Comparison of ENCODE assay signal across 26 cellular contexts in genomic region chr6:116974526-116974925, GRCh38.
"Had no signal": no experiment of that assay in that cellular context is flagged by ENCODE, and none has a peak within 500 bp of the region (broad histone marks: within the 10 kb centered on the region; RNA-seq: fewer than 3 reads in every experiment).

No MANE protein-coding gene starts in this region.

- H3K4me3 ChIP-seq: pancreas, prostate gland, right lobe of liver, sigmoid colon, stomach, thoracic aorta, thyroid gland, tibial nerve, upper lobe of left lung, uterus had no signal

- H3K36me3 ChIP-seq: neutrophil, pancreas, prostate gland, right lobe of liver, sigmoid colon, stomach, thoracic aorta, thyroid gland, tibial nerve, upper lobe of left lung, uterus had no signal

- H3K27me3 ChIP-seq: neutrophil, right lobe of liver, sigmoid colon, stomach, thyroid gland, tibial nerve, upper lobe of left lung, uterus had no signal

- H3K4me1 ChIP-seq: pancreas, prostate gland, right lobe of liver, sigmoid colon, stomach, thyroid gland, tibial nerve, upper lobe of left lung, uterus had no signal

- DNase-seq: naive B cell; naive thymus-derived CD8-positive, alpha-beta T cell; nephron progenitor cell; nucleus accumbens; pancreas; right cardiac atrium; right lobe of liver; sigmoid colon; small intestine; stimulated activated CD4-positive, alpha-beta T cell treated with anti-CD3 and anti-CD28 coated beads, Interleukin-15, amount 100 ng/mL, for 24 hours; stimulated activated CD4-positive, alpha-beta T cell treated with anti-CD3 and anti-CD28 coated beads, Interleukin-2, amount 100 ng/mL, for 24 hours; stimulated activated CD4-positive, alpha-beta T cell treated with anti-CD3 and anti-CD28 coated beads, Interleukin-2, amount 100 ng/mL, for 48 hours; stimulated activated CD4-positive, alpha-beta T cell treated with anti-CD3 and anti-CD28 coated beads, Interleukin-4, amount 100 ng/mL, for 24 hours; stimulated activated naive B cell treated with anti-CD40 and anti-IgM and Interleukin-4, amounts not matched to agents 10 μg/mL and 1 μg/mL and 100 μg/mL, for 72 hours; stimulated activated naive CD4-positive, alpha-beta T cell treated with Interleukin-2 at 50 U/mL for 16 hours; stomach; thyroid gland; trophoblast cell; upper lobe of left lung; uterus had no signal

- ATAC-seq: naive thymus-derived CD8-positive, alpha-beta T cell; natural killer cell treated with Interleukin-12 subunit alpha and Interleukin-12 subunit beta and Interleukin-15 and Interleukin-18, amount 100 ng/mL, for 72 hours; pancreas; right cardiac atrium; stimulated activated effector memory CD8-positive, alpha-beta T cell treated with anti-CD3 and anti-CD28 coated beads, Interleukin-12 subunit alpha, Interleukin-12 subunit beta, amount 100 ng/mL, for 72 hours; stimulated activated naive B cell treated with anti-CD40 and anti-IgM and Interleukin-4, amounts not matched to agents 10 μg/mL and 1 μg/mL and 100 μg/mL, for 72 hours had no signal

- H3K9me3 ChIP-seq: neutrophil, pancreas, prostate gland, right lobe of liver, sigmoid colon, stomach, thoracic aorta, thyroid gland, tibial nerve, upper lobe of left lung, uterus had no signal

- H3K27ac ChIP-seq: neutrophil, pancreas, prostate gland, right lobe of liver, sigmoid colon, stomach, thoracic aorta, thyroid gland, tibial nerve, upper lobe of left lung, uterus had no signal
